9 cellular contexts compared by ENCODE assay signal in the genomic region with DNA sequence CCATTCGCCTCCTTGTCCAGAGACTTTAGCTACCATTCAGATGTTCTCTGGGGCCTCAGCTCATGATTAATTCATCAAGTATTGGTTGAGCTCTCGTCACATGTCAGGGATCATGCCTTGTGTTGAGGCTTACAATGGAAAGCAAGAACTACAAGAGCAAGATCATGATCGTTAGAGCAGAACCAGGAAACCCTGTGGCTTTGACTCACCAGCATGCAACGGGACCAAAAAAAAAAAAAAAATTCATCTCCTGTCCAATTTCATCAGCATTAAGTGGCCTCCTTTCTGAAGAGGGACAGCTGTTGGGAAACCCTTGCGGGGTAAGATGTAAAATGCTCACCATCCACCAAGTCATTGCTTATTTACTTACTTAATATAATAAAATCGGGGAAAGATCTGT. TPM values are rescaled to one million over a fixed set of nuclear protein-coding genes. Genes with fewer than 3 reads are reported as not detected.
DNase-seq lines count a peak whose midpoint lies in the region; ATAC-seq, FAIRE-seq and TF ChIP-seq lines count a peak whose summit lies in the region.
"Had no signal": no experiment of that assay in that cellular context is flagged by ENCODE, and none has a peak within 500 bp of the region (broad histone marks: within the 10 kb centered on the region; RNA-seq: fewer than 3 reads in every experiment).

No MANE protein-coding gene starts in this region.

- CTCF ChIA-PET in K562 (lab: Yijun Ruan, JAX; ENCODE audit: low intra/inter-chr PET ratio): interaction anchor here (0.6 kb wide), 1 partner anchor 11 kb away, joined by 5 read pairs; no protein-coding TSS in a partner anchor

- H3K79me2 ChIP-seq in K562 (ENCODE audit: control insufficient read depth, insufficient read depth, low read length): no peaks in the 10 kb centered on the region

- no peaks in the 10 kb centered on the region for H3K36me3 Mint-ChIP-seq in activated naive CD8-positive, alpha-beta T cell treated with anti-CD3 and anti-CD28 coated beads, Interleukin-2, amount 10 ng/mL, durations not matched to agents 7 days and 5 days
- no peaks in the 10 kb centered on the region for H3K36me3 Mint-ChIP-seq in activated naive CD8-positive, alpha-beta T cell treated with anti-CD3 and anti-CD28 coated beads for 36 hours

- H3K9me3 Mint-ChIP-seq in activated naive CD8-positive, alpha-beta T cell treated with anti-CD3 and anti-CD28 coated beads, Interleukin-2, amount 10 ng/mL, durations not matched to agents 7 days and 5 days: no peaks in the 10 kb centered on the region
- H3K9me3 Mint-ChIP-seq in activated naive CD8-positive, alpha-beta T cell treated with anti-CD3 and anti-CD28 coated beads for 36 hours: peaks cover 5% of the 10 kb centered on the region

- DNase-seq in activated naive CD8-positive, alpha-beta T cell treated with anti-CD3 and anti-CD28 coated beads, Interleukin-2, amount 10 ng/mL, durations not matched to agents 7 days and 5 days: no peak
- no peak for DNase-seq in activated naive CD8-positive, alpha-beta T cell treated with anti-CD3 and anti-CD28 coated beads for 36 hours
- DNase-seq in K562 (ENCODE audit: extremely low read depth in 1 of 4, low spot score in 3 of 4) (no peak), urothelium cell line (ENCODE audit: low spot score) (peak; percentile 47), SHP77 (lab: John Stamatoyannopoulos, UW) (no peak), NCI-H524 treated with DMSO at 0.1 percent for 48 hours (lab: John Stamatoyannopoulos, UW) (no peak)

- H3K9me1 ChIP-seq in K562 (ENCODE audit: control insufficient read depth, insufficient read depth, low read length): no peaks in the 10 kb centered on the region

- H3K4me3 Mint-ChIP-seq in activated naive CD8-positive, alpha-beta T cell treated with anti-CD3 and anti-CD28 coated beads, Interleukin-2, amount 10 ng/mL, durations not matched to agents 7 days and 5 days: peak overlapping the region; percentile 33
- no peak overlapping the region for H3K4me3 Mint-ChIP-seq in activated naive CD8-positive, alpha-beta T cell treated with anti-CD3 and anti-CD28 coated beads for 36 hours

- no peak overlapping the region for H3K27ac Mint-ChIP-seq in activated naive CD8-positive, alpha-beta T cell treated with anti-CD3 and anti-CD28 coated beads, Interleukin-2, amount 10 ng/mL, durations not matched to agents 7 days and 5 days
- H3K27ac Mint-ChIP-seq in activated naive CD8-positive, alpha-beta T cell treated with anti-CD3 and anti-CD28 coated beads for 36 hours: no peak overlapping the region

- FAIRE-seq in K562 (lab: Jason Lieb, UNC) (peak; percentile 11), urothelium cell line (lab: Jason Lieb, UNC) (no peak)

- no peak overlapping the region for H3K4me3 ChIP-seq in K562
- H3K4me3 ChIP-seq: SJCRH30 had no signal

- H2AFZ ChIP-seq in K562 (ENCODE audit: low read depth, low read length): no peak overlapping the region; the same call in 1 of the 2 replicates

- peaks cover 0 to 10% of the 10 kb centered on the region in 2 experiments; a peak in 4 of 5 replicates for H3K4me1 ChIP-seq in K562 (replicated peaks in 1 of 2; ENCODE audit: control insufficient read depth in 2 of 2, insufficient read depth in 2 of 2, low read length in 2 of 2)
- H3K4me1 ChIP-seq: SJCRH30 had no signal

- H3K9me3 ChIP-seq in K562 (replicated peaks; ENCODE audit: control insufficient read depth, insufficient read depth, low read depth, low read length): 0 out of 2 replicates have a peak, but pooled peaks cover 5% of the 10 kb centered on the region
- H3K9me3 ChIP-seq: SJCRH30 had no signal

- no peak overlapping the region for H3K27ac ChIP-seq in K562 (ENCODE audit: extremely low read depth, low read depth, low read length)
- H3K27ac ChIP-seq: SJCRH30 had no signal

- no peak overlapping the region for H3K9ac ChIP-seq in K562 (ENCODE audit: insufficient read depth in 1 of 2, low read depth in 2 of 2, low read length in 2 of 2)

- no peak for TF ChIP-seq CTCF in K562 (IDR thresholded peaks at IDR 0.05 in 2 of 3, conservative IDR thresholded peaks at IDR 0.05 in 1 of 3; ENCODE audit: insufficient read depth in 2 of 3, low read depth in 1 of 3, low read length in 3 of 3)

- H4K20me1 ChIP-seq in K562 (replicated peaks; ENCODE audit: control insufficient read depth, insufficient read depth, low read length): no peaks in the 10 kb centered on the region

- peaks cover 24% of the 10 kb centered on the region for H3K27me3 Mint-ChIP-seq in activated naive CD8-positive, alpha-beta T cell treated with anti-CD3 and anti-CD28 coated beads, Interleukin-2, amount 10 ng/mL, durations not matched to agents 7 days and 5 days
- no peaks in the 10 kb centered on the region for H3K27me3 Mint-ChIP-seq in activated naive CD8-positive, alpha-beta T cell treated with anti-CD3 and anti-CD28 coated beads for 36 hours

- no TSS peak for BruUV-seq in K562 (replicated peaks; lab: Mats Ljungman, UMichigan)

- peaks cover 4 to 5% of the 10 kb centered on the region in 2 experiments; a peak in 2 of 5 replicates for H3K27me3 ChIP-seq in K562 (ENCODE audit: control insufficient read depth in 2 of 2, insufficient read depth in 2 of 2, low read length in 2 of 2)
- H3K27me3 ChIP-seq: SJCRH30 had no signal

- intact Hi-C loops in K562 (cut with micrococcal nuclease): no loop called here

- in situ Hi-C loops in K562 (cut with MboI): no loop called here

- 52% methylated on average over 6 of the region's 6 CpGs for WGBS in K562 (ENCODE audit: insufficient coverage, low coverage, missing lambda C conversion rate)

- H3K4me1 Mint-ChIP-seq in activated naive CD8-positive, alpha-beta T cell treated with anti-CD3 and anti-CD28 coated beads, Interleukin-2, amount 10 ng/mL, durations not matched to agents 7 days and 5 days: peaks cover 9% of the 10 kb centered on the region
- peaks cover 6% of the 10 kb centered on the region for H3K4me1 Mint-ChIP-seq in activated naive CD8-positive, alpha-beta T cell treated with anti-CD3 and anti-CD28 coated beads for 36 hours

- H3K4me2 ChIP-seq in K562 (ENCODE audit: insufficient read depth, low read length): no peak overlapping the region

- no peak for TF ChIP-seq RAD21 in K562 (CRISPR knock-in tag; conservative IDR thresholded peaks at IDR 0.05 in 1 of 2, IDR thresholded peaks at IDR 0.05 in 1 of 2)

- ATAC-seq in activated naive CD8-positive, alpha-beta T cell treated with anti-CD3 and anti-CD28 coated beads, Interleukin-2, amount 10 ng/mL, durations not matched to agents 7 days and 5 days (ENCODE audit: low read depth): peak; percentile 66
- peak; percentile 83 for ATAC-seq in HG03378 (IDR thresholded peaks at IDR 0.05; ENCODE audit: unreplicated experiment)
- no peak for ATAC-seq in K562
- no peak for ATAC-seq in GM19455 (IDR thresholded peaks at IDR 0.05; ENCODE audit: unreplicated experiment)

- no peaks in the 10 kb centered on the region for H3K36me3 ChIP-seq in K562 (ENCODE audit: control insufficient read depth, insufficient read depth, low read length)
- H3K36me3 ChIP-seq: SJCRH30 had no signal

- TF ChIP-seq EP300 in K562 (IDR thresholded peaks at IDR 0.05; ENCODE audit: low read length): no peak

- POLR2A ChIA-PET in activated naive CD8-positive, alpha-beta T cell treated with anti-CD3 and anti-CD28 coated beads, Interleukin-2, amount 10 ng/mL, durations not matched to agents 7 days and 5 days (lab: Charles Lee): interaction anchor here (1.1 kb wide), 1 partner anchor 13 kb away, joined by 5 read pairs; no protein-coding TSS in a partner anchor
- POLR2A ChIA-PET in K562 (lab: Yijun Ruan, JAX): interaction anchor here (0.6 to 1.4 kb wide), 3 partner anchors 14 to 247 kb away, joined by 3 read pairs; no protein-coding TSS in a partner anchor

- TF ChIP-seq POLR2A in K562 (conservative IDR thresholded peaks at IDR 0.05): no peak

RNA-seq across cellular contexts. Expression of a gene that starts 12.1 kb away (rescaled TPM):
- total RNA-seq in activated naive CD8-positive, alpha-beta T cell treated with anti-CD3 and anti-CD28 coated beads, Interleukin-2, amount 10 ng/mL, durations not matched to agents 7 days and 5 days: 10 to 100 TPM; 75.2 to 75.8 TPM
- 100 to 1,000 TPM; 148 to 151 TPM for total RNA-seq in activated naive CD8-positive, alpha-beta T cell treated with anti-CD3 and anti-CD28 coated beads for 36 hours
- 154 and 338 TPM in 2 replicates for total RNA-seq in K562 (2011; cell fraction: chromatin; rRNA removed; ENCODE audit: low replicate concordance)
- 84.7 and 99.0 TPM in 2 replicates for total RNA-seq in K562 (2011; cell fraction: nucleolus; rRNA removed)
- total RNA-seq in K562 (2011; cell fraction: nucleoplasm; rRNA removed): 165 and 228 TPM in 2 replicates
- 78.1 and 96.9 TPM in 2 replicates for total RNA-seq in K562 (2014; rRNA removed)
- total RNA-seq in K562 (2014; rRNA removed; fragmentation: Illumina TruSeq; extraction: Trizol): 116 and 129 TPM in 2 replicates
- total RNA-seq in K562 (2015; rRNA removed; fragmentation: Illumina TruSeq; extraction: Trizol): 113 and 121 TPM in 2 replicates
- 166 and 171 TPM in 2 replicates for total RNA-seq in K562 (2021)
- 130 and 174 TPM in 2 replicates for polyA plus RNA-seq in K562 (2011; rRNA removed)
- polyA plus RNA-seq in K562 (2011; cell fraction: cytosol; rRNA removed): 147 and 220 TPM in 2 replicates
- 170 and 240 TPM in 2 replicates for polyA plus RNA-seq in K562 (2011; cell fraction: nucleus; rRNA removed)
- polyA plus RNA-seq in K562 (2012): 98.9 and 130 TPM in 2 replicates
- 161 and 197 TPM in 2 replicates for polyA plus RNA-seq in K562 (2014; fragmentation: Illumina TruSeq; extraction: Trizol)
- polyA plus RNA-seq in K562 (2014; fragmentation: Nextera tagmentation; extraction: Ambion mirVana): 10 to 100 TPM; 61.7 to 61.9 TPM
- 87.2 and 93.2 TPM in 2 replicates for polyA plus RNA-seq in K562 (2014; rRNA removed)
- 228 and 275 TPM in 2 replicates for polyA minus RNA-seq in K562 (2011; rRNA and poly(A)+ RNA removed)
- 118 and 134 TPM in 2 replicates for polyA minus RNA-seq in K562 (2011; cell fraction: cytosol; rRNA and poly(A)+ RNA removed)
- polyA minus RNA-seq in K562 (2011; cell fraction: nucleus; rRNA and poly(A)+ RNA removed): 62.6 and 87.9 TPM in 2 replicates

RNA-seq across cellular contexts. Expression of a gene that starts 39.4 kb away (rescaled TPM):
- 10 to 100 TPM; 66.8 to 72.6 TPM for total RNA-seq in activated naive CD8-positive, alpha-beta T cell treated with anti-CD3 and anti-CD28 coated beads, Interleukin-2, amount 10 ng/mL, durations not matched to agents 7 days and 5 days
- 10 to 100 TPM; 32.6 to 34.8 TPM for total RNA-seq in activated naive CD8-positive, alpha-beta T cell treated with anti-CD3 and anti-CD28 coated beads for 36 hours
- 52.2 and 130 TPM in 2 replicates for total RNA-seq in K562 (2011; cell fraction: chromatin; rRNA removed; ENCODE audit: low replicate concordance)
- 84.1 and 104 TPM in 2 replicates for total RNA-seq in K562 (2011; cell fraction: nucleolus; rRNA removed)
- total RNA-seq in K562 (2011; cell fraction: nucleoplasm; rRNA removed): 79.9 and 86.4 TPM in 2 replicates
- total RNA-seq in K562 (2014; rRNA removed) (30.6 and 40.4 TPM in 2 replicates), K562 (2014; rRNA removed; fragmentation: Illumina TruSeq; extraction: Trizol) (15.5 and 16.6 TPM in 2 replicates), K562 (2015; rRNA removed; fragmentation: Illumina TruSeq; extraction: Trizol) (18.5 and 21.1 TPM in 2 replicates), K562 (2021) (48.6 and 51.2 TPM in 2 replicates)
- polyA plus RNA-seq in K562 (2011; rRNA removed) (25.6 and 34.8 TPM in 2 replicates), K562 (2014; fragmentation: Illumina TruSeq; extraction: Trizol) (16.5 and 20.7 TPM in 2 replicates), K562 (2014; fragmentation: Nextera tagmentation; extraction: Ambion mirVana) (1 to 10 TPM; 2.1 to 2.5 TPM), K562 (2014; rRNA removed) (25.4 and 30.1 TPM in 2 replicates)
- 33.1 and 49.1 TPM in 2 replicates for polyA plus RNA-seq in K562 (2011; cell fraction: cytosol; rRNA removed)
- 59.7 and 85.8 TPM in 2 replicates for polyA plus RNA-seq in K562 (2011; cell fraction: nucleus; rRNA removed)
- polyA plus RNA-seq in K562 (2012): 22.4 and 33.6 TPM in 2 replicates
- polyA minus RNA-seq in K562 (2011; rRNA and poly(A)+ RNA removed): 31.9 and 39.3 TPM in 2 replicates
- 43.7 and 62.8 TPM in 2 replicates for polyA minus RNA-seq in K562 (2011; cell fraction: cytosol; rRNA and poly(A)+ RNA removed)
- 33.7 and 40.1 TPM in 2 replicates for polyA minus RNA-seq in K562 (2011; cell fraction: nucleus; rRNA and poly(A)+ RNA removed)

Comparison
In these comparisons a context has a peak if more than half of its experiments do, and no peak if none do; other contexts are left out.
1. ATAC-seq: peak in activated naive CD8-positive, alpha-beta T cell treated with anti-CD3 and anti-CD28 coated beads, Interleukin-2, amount 10 ng/mL, durations not matched to agents 7 days and 5 days (single experiment) and HG03378 (single experiment); none in K562 (single experiment) and GM19455 (single experiment).